In genomic region chr5:174723315-174723978, GRCh38 we compare ENCODE assay signal across 8 cellular contexts. TPM values are rescaled to one million over a fixed set of nuclear protein-coding genes. Genes with fewer than 3 reads are reported as not detected.
A peak's percentile ranks its signal among the peaks of the same experiment; 100 is the strongest.
DNase-seq lines count a peak whose midpoint lies in the region; ATAC-seq and TF ChIP-seq lines count a peak whose summit lies in the region.

No MANE protein-coding gene starts in this region.

- no peak overlapping the region for H3K23ac ChIP-seq in mesendoderm (ENCODE audit: low read length)

- no peak overlapping the region for H4K8ac ChIP-seq in mesendoderm (ENCODE audit: low read depth, low read length)

- no peak for DNase-seq in activated CD8-positive, alpha-beta memory T cell treated with anti-CD3 and anti-CD28 coated beads, Interleukin-2, amount 10 ng/mL, durations not matched to agents 7 days and 5 days
- no peak for DNase-seq in activated CD8-positive, alpha-beta memory T cell treated with anti-CD3 and anti-CD28 coated beads, Interleukin-2, amount 50 U/mL, for 48 hours
- DNase-seq in mesendoderm (no peak), tibial artery (no peak), G401 (ENCODE audit: low spot score) (no peak), omental fat pad (ENCODE audit: low spot score) (no peak)
- DNase-seq in effector CD4-positive, alpha-beta T cell, result no peak

- H3K56ac ChIP-seq in mesendoderm (ENCODE audit: low read length), result peak overlapping the region; percentile 90

- peaks cover 2% of the 10 kb centered on the region for H3K9me3 Mint-ChIP-seq in activated CD8-positive, alpha-beta memory T cell treated with anti-CD3 and anti-CD28 coated beads, Interleukin-2, amount 10 ng/mL, durations not matched to agents 7 days and 5 days (ENCODE audit: low read depth)
- peaks cover 0 to 2% (median 0%) of the 10 kb centered on the region in 5 experiments for H3K9me3 Mint-ChIP-seq in brain

- H3K27ac ChIP-seq in mesendoderm (ENCODE audit: low read depth, low read length) (peak overlapping the region; percentile 52), tibial artery (peak overlapping the region in 1 of 2 donors; percentile 86)

- H3K4ac ChIP-seq in mesendoderm (ENCODE audit: low read depth, low read length), result peak overlapping the region; percentile 89

- ATAC-seq in activated CD8-positive, alpha-beta memory T cell treated with anti-CD3 and anti-CD28 coated beads, Interleukin-2, amount 10 ng/mL, durations not matched to agents 7 days and 5 days, result no peak
- ATAC-seq in omental fat pad (ENCODE audit: low FRiP score), result no peak

- peak overlapping the region; percentile 94 for H3K18ac ChIP-seq in mesendoderm (ENCODE audit: low read length)

- H3K36me3 ChIP-seq in mesendoderm (ENCODE audit: control insufficient read depth, insufficient read depth, low read length), result no peaks in the 10 kb centered on the region
- no peaks in the 10 kb centered on the region for H3K36me3 ChIP-seq in tibial artery

- H3K4me3 ChIP-seq in mesendoderm (ENCODE audit: low read length) (peak overlapping the region; percentile 52), tibial artery (peak overlapping the region; percentile 70 to 72)

- peaks cover 5% of the 10 kb centered on the region for H3K36me3 Mint-ChIP-seq in activated CD8-positive, alpha-beta memory T cell treated with anti-CD3 and anti-CD28 coated beads, Interleukin-2, amount 10 ng/mL, durations not matched to agents 7 days and 5 days
- H3K36me3 Mint-ChIP-seq in brain, result no peaks in the 10 kb centered on the region

- H3K4me1 ChIP-seq in mesendoderm (ENCODE audit: control insufficient read depth, low read depth, low read length) (peaks cover 35% of the 10 kb centered on the region), tibial artery (peaks cover 0 to 34% (median 22%) of the 10 kb centered on the region in 4 donors)

- no peak overlapping the region for H3K4me3 Mint-ChIP-seq in activated CD8-positive, alpha-beta memory T cell treated with anti-CD3 and anti-CD28 coated beads, Interleukin-2, amount 10 ng/mL, durations not matched to agents 7 days and 5 days
- peak overlapping the region; percentile 84 to 93 (median 88) for H3K4me3 Mint-ChIP-seq in brain

- in situ Hi-C loops in G401 (cut with HindIII; ENCODE audit: low sequenced_read_pairs), result no loop called here

- no peak overlapping the region for H4K5ac ChIP-seq in mesendoderm (ENCODE audit: low read length)

- H2BK120ac ChIP-seq in mesendoderm (ENCODE audit: low read depth, low read length), result peak overlapping the region; percentile 88

- peak overlapping the region; percentile 47 for H2BK15ac ChIP-seq in mesendoderm (replicated peaks; ENCODE audit: low read depth)

- H3K4me1 Mint-ChIP-seq in activated CD8-positive, alpha-beta memory T cell treated with anti-CD3 and anti-CD28 coated beads, Interleukin-2, amount 10 ng/mL, durations not matched to agents 7 days and 5 days, result peaks cover 2% of the 10 kb centered on the region
- H3K4me1 Mint-ChIP-seq in brain, result peaks cover 40% of the 10 kb centered on the region

- no peaks in the 10 kb centered on the region for H3K79me1 ChIP-seq in mesendoderm (ENCODE audit: low read length)

- H3K4me2 ChIP-seq in mesendoderm (ENCODE audit: low read length), result peak overlapping the region; percentile 97

- peaks cover 90% of the 10 kb centered on the region for H3K27me3 Mint-ChIP-seq in activated CD8-positive, alpha-beta memory T cell treated with anti-CD3 and anti-CD28 coated beads, Interleukin-2, amount 10 ng/mL, durations not matched to agents 7 days and 5 days
- H3K27me3 Mint-ChIP-seq in brain, result peaks cover 100% of the 10 kb centered on the region

- TF ChIP-seq CTCF in brain (conservative IDR thresholded peaks at IDR 0.05), result no peak
- no peak for TF ChIP-seq CTCF in tibial artery (IDR thresholded peaks at IDR 0.05)
- TF ChIP-seq CTCF in omental fat pad (IDR thresholded peaks at IDR 0.05), result no peak

- intact Hi-C loops in tibial artery (cut with DNase I; ENCODE audit: low total_unique reads), result loop anchor here (10.0 kb wide), 1 partner anchor 179 kb away; no protein-coding TSS in a partner anchor

- H3K9ac ChIP-seq in mesendoderm (ENCODE audit: low read length), result peak overlapping the region; percentile 80

- H2BK5ac ChIP-seq in mesendoderm (ENCODE audit: low read length), result peak overlapping the region; percentile 53

- H3K79me2 ChIP-seq in mesendoderm (ENCODE audit: control insufficient read depth, insufficient read depth, low read length), result peaks cover 40% of the 10 kb centered on the region

- H3K27me3 ChIP-seq in mesendoderm (ENCODE audit: insufficient read depth, low read length, poor library complexity), result no peaks in the 10 kb centered on the region
- peaks cover 0 to 43% of the 10 kb centered on the region in 2 donors for H3K27me3 ChIP-seq in tibial artery

- no peak overlapping the region for H2AK5ac ChIP-seq in mesendoderm (ENCODE audit: low read length)

- CTCF ChIA-PET in activated CD8-positive, alpha-beta memory T cell treated with anti-CD3 and anti-CD28 coated beads, Interleukin-2, amount 10 ng/mL, durations not matched to agents 7 days and 5 days (lab: Charles Lee), result no interaction called here

- no peaks in the 10 kb centered on the region for H3K9me3 ChIP-seq in tibial artery

- H3K27ac Mint-ChIP-seq in activated CD8-positive, alpha-beta memory T cell treated with anti-CD3 and anti-CD28 coated beads, Interleukin-2, amount 10 ng/mL, durations not matched to agents 7 days and 5 days, result peak overlapping the region; percentile 64
- H3K27ac Mint-ChIP-seq in brain, result peak overlapping the region in 4 of 5 experiments; percentile 40 to 79 (median 62)

- WGBS in mesendoderm (ENCODE audit: extremely low coverage, insufficient coverage, low lambda C conversion rate), result no CpG with 5 or more reads among the region's 23 CpGs

RNA-seq across cellular contexts. Expression of gene MSX2, which starts 0.9 kb away (rescaled TPM):
- total RNA-seq in activated CD8-positive, alpha-beta memory T cell treated with anti-CD3 and anti-CD28 coated beads, Interleukin-2, amount 10 ng/mL, durations not matched to agents 7 days and 5 days, result not detected
- 0.54 TPM for polyA plus RNA-seq in brain (ENCODE audit: insufficient read depth, low read depth, low replicate concordance)
- 27.2 TPM for polyA plus RNA-seq in mesendoderm (2013, experiment 1 of 2)
- polyA plus RNA-seq in mesendoderm (2013, experiment 2 of 2), result 25.1 TPM
- total RNA-seq in G401 (2014; rRNA removed; shearing (Covaris generic)), result 37.3 and 40.2 TPM in 2 replicates
- total RNA-seq in omental fat pad, result 1 to 10 TPM in 2 of 4 donors, under 1 TPM in 1, not detected in 1; 0.75 to 1.4 (median 1.2) TPM

Comparison
In these comparisons a context has a peak if more than half of its experiments do, and no peak if none do; other contexts are left out.
1. RNA of gene MSX2, which starts 0.9 kb away (total RNA-seq): 37.3 to 40.2 TPM in G401; 0.75 to 1.4 TPM in omental fat pad and not detected in activated CD8-positive, alpha-beta memory T cell treated with anti-CD3 and anti-CD28 coated beads, Interleukin-2, amount 10 ng/mL, durations not matched to agents 7 days and 5 days; every median in the first group is over 10 times any median in the second.